In the genomic region with DNA sequence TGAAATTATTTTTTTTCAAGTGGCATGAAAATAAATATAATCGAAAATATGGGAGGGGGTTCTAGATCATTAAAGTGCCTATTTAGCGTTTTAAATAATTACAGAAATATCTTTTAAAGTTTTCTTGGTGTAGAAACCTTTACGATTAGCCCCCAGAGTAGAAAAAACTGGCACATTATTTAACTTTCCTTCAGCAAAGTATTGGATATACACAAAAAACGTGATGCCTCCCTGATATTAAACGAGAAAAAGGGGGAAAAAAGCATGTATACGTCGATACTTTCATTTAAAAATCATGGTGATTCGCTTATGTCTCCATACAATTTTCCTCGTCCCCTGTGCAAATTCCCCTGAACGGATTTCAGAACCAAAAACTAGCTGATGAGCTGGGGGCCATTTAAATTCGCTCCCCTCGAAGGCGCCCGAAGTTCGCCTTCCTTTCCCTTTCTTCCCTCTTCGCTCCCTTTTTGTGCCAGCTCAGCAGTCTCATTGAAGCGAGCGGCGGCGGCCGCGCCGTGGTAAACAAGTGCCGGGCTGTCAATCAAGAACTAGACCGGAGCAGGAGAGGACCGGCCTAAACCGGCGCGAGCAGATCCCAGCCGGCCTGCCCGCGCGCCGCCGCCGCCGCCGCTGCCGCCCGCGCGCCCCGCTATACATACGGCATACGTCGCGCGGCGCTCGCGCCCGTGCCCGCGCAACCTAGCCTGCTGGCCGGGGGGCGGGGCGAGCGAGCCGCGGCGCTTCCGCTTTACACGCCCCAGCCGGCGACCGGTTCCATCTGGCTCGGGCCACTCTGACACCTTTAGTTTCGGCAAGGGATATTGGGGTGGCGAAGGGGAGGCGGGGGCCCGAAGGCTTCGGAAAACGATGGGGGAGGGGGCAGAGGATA, we compare ENCODE assay signal across 8 cellular contexts. TPM values are rescaled to one million over a fixed set of nuclear protein-coding genes. Genes with fewer than 3 reads are reported as not detected.
DNase-seq lines count a peak whose midpoint lies in the region; ATAC-seq and TF ChIP-seq lines count a peak whose summit lies in the region.

No MANE protein-coding gene starts in this region.

- peak overlapping the region; percentile 73 for H3K4me3 ChIP-seq in lower leg skin (ENCODE audit: low read depth, poor library complexity, severe bottlenecking)

- no peaks in the 10 kb centered on the region for H3K9me3 Mint-ChIP-seq in activated CD4-positive, alpha-beta memory T cell treated with anti-CD3 and anti-CD28 coated beads for 36 hours

- H3K4me3 Mint-ChIP-seq in activated CD4-positive, alpha-beta memory T cell treated with anti-CD3 and anti-CD28 coated beads for 36 hours = peak overlapping the region; percentile 94

- H3K36me3 Mint-ChIP-seq in activated CD4-positive, alpha-beta memory T cell treated with anti-CD3 and anti-CD28 coated beads for 36 hours = peaks cover 32% of the 10 kb centered on the region

- peak in 1 of 2 donors; percentile 59 for TF ChIP-seq POLR2A in lower leg skin (IDR thresholded peaks at IDR 0.05)

- peaks cover 33% of the 10 kb centered on the region for H3K4me1 Mint-ChIP-seq in activated CD4-positive, alpha-beta memory T cell treated with anti-CD3 and anti-CD28 coated beads for 36 hours (ENCODE audit: low read depth)

- peak overlapping the region; percentile 95 for H3K27ac ChIP-seq in C4-2B

- TF ChIP-seq CTCF in C4-2B (conservative IDR thresholded peaks at IDR 0.05) (no peak), lower leg skin (IDR thresholded peaks at IDR 0.05) (no peak)

- CTCF ChIA-PET in activated CD4-positive, alpha-beta memory T cell treated with anti-CD3 and anti-CD28 coated beads for 36 hours (lab: Charles Lee) = interaction anchor here (1.5 kb wide), 1 partner anchor 100 kb away, joined by 5 read pairs; no protein-coding TSS in a partner anchor

- H3K27me3 Mint-ChIP-seq in activated CD4-positive, alpha-beta memory T cell treated with anti-CD3 and anti-CD28 coated beads for 36 hours = no peaks in the 10 kb centered on the region

- POLR2A ChIA-PET in activated CD4-positive, alpha-beta memory T cell treated with anti-CD3 and anti-CD28 coated beads for 36 hours (lab: Charles Lee) = interaction anchor here (1.0 to 2.1 kb wide), 9 partner anchors 9 to 217 kb away, joined by 3 to 40 read pairs (median 4); no protein-coding TSS in a partner anchor

- peak overlapping the region; percentile 100 for H3K27ac Mint-ChIP-seq in activated CD4-positive, alpha-beta memory T cell treated with anti-CD3 and anti-CD28 coated beads for 36 hours

- WGBS in lower leg skin, 2 donors = 0% methylated on average over 32 to 55 of the region's 73 CpGs

- intact Hi-C loops in activated CD4-positive, alpha-beta memory T cell treated with anti-CD3 and anti-CD28 coated beads for 36 hours (cut with micrococcal nuclease) = loop anchor here (1.0 to 5.0 kb wide), 6 partner anchors 48 to 851 kb away; partner anchors contain the start of gene LYSMD3
- intact Hi-C loops in lower leg skin (cut with DNase I; ENCODE audit: low total_unique reads) = loop anchor here (5.0 to 10.0 kb wide), 4 partner anchors 95 to 515 kb away; no protein-coding TSS in a partner anchor

- ATAC-seq in GM19397 (IDR thresholded peaks at IDR 0.05; ENCODE audit: unreplicated experiment) (peak; percentile 58), HG03565 (IDR thresholded peaks at IDR 0.05; ENCODE audit: unreplicated experiment) (peak; percentile 46)

- peak; percentile 96 for DNase-seq in NCI-H774 (lab: John Stamatoyannopoulos, UW)
- peak; percentile 96 for DNase-seq in activated CD4-positive, alpha-beta memory T cell treated with anti-CD3 and anti-CD28 coated beads for 36 hours
- DNase-seq in dermis microvascular lymphatic vessel endothelial cell (ENCODE audit: low read depth in 2 of 2) = peak; percentile 81 to 93
- DNase-seq in lower leg skin (ENCODE audit: low spot score in 2 of 2) = peak; percentile 91 to 98
- DNase-seq in stimulated activated CD4-positive, alpha-beta T cell treated with anti-CD3 and anti-CD28 coated beads, Interleukin-4, amount 100 ng/mL, for 4 hours = peak; percentile 92 to 94

RNA-seq across cellular contexts. Expression of gene ARRDC3, which starts 3.3 kb away (rescaled TPM):
- total RNA-seq in activated CD4-positive, alpha-beta memory T cell treated with anti-CD3 and anti-CD28 coated beads for 36 hours = 10 to 100 TPM; 17.9 to 19.0 TPM
- total RNA-seq in dermis microvascular lymphatic vessel endothelial cell (87.1 and 89.5 TPM in 2 replicates), lower leg skin (100 to 1,000 TPM in 1 of 4 donors, 10 to 100 TPM in 3; 67.1 to 119 (median 76.1) TPM)

Comparison
In these comparisons a context has a peak if more than half of its experiments do, and no peak if none do; other contexts are left out.
1. Peak in every context shown above with its lines: DNase-seq, ATAC-seq, H3K4me3 ChIP-seq and H3K27ac ChIP-seq.